In genomic region chr4:105137460-105137859, GRCh38 we compare ENCODE assay signal across 24 cellular contexts.
"Had no signal": no experiment of that assay in that cellular context is flagged by ENCODE, and none has a peak within 500 bp of the region (broad histone marks: within the 10 kb centered on the region; RNA-seq: fewer than 3 reads in every experiment).

No MANE protein-coding gene starts in this region.

- H3K4me3 ChIP-seq: gastrocnemius medialis, left ventricle myocardium inferior, lung, ovary, right lobe of liver, SJSA1, suprapubic skin, tibial artery, upper lobe of right lung had no signal

- H3K9me3 Mint-ChIP-seq: activated CD4-positive, alpha-beta memory T cell treated with anti-CD3 and anti-CD28 coated beads, Interleukin-2, amount 10 ng/mL, durations not matched to agents 7 days and 5 days; activated CD4-positive, alpha-beta T cell treated with anti-CD3 and anti-CD28 coated beads, Interleukin-2, amount 10 ng/mL, durations not matched to agents 7 days and 5 days; activated naive CD4-positive, alpha-beta T cell treated with anti-CD3 and anti-CD28 coated beads, Interleukin-2, amount 10 ng/mL, durations not matched to agents 7 days and 5 days; nephron progenitor cell; WTC11 had no signal

- H3K4me1 ChIP-seq: gastrocnemius medialis, SJSA1, suprapubic skin, tibial artery, upper lobe of right lung had no signal

- H3K27ac Mint-ChIP-seq: activated CD4-positive, alpha-beta memory T cell treated with anti-CD3 and anti-CD28 coated beads, Interleukin-2, amount 10 ng/mL, durations not matched to agents 7 days and 5 days; activated CD4-positive, alpha-beta T cell treated with anti-CD3 and anti-CD28 coated beads, Interleukin-2, amount 10 ng/mL, durations not matched to agents 7 days and 5 days; activated CD8-positive, alpha-beta memory T cell treated with anti-CD3 and anti-CD28 coated beads, Interleukin-2, amount 10 ng/mL, durations not matched to agents 7 days and 5 days; activated naive CD4-positive, alpha-beta T cell treated with anti-CD3 and anti-CD28 coated beads, Interleukin-2, amount 10 ng/mL, durations not matched to agents 7 days and 5 days; nephron progenitor cell; progenitor cell of endocrine pancreas; WTC11 had no signal

- ATAC-seq: activated CD8-positive, alpha-beta memory T cell treated with anti-CD3 and anti-CD28 coated beads, Interleukin-2, amount 10 ng/mL, durations not matched to agents 7 days and 5 days; gastrocnemius medialis; upper lobe of right lung; WTC11 had no signal

- H3K4me1 Mint-ChIP-seq: nephron progenitor cell, WTC11 had no signal

- DNase-seq: activated CD4-positive, alpha-beta memory T cell treated with anti-CD3 and anti-CD28 coated beads, Interleukin-2, amount 10 ng/mL, durations not matched to agents 7 days and 5 days; activated CD4-positive, alpha-beta T cell treated with anti-CD3 and anti-CD28 coated beads, Interleukin-2, amount 10 ng/mL, durations not matched to agents 7 days and 5 days; activated CD8-positive, alpha-beta memory T cell treated with anti-CD3 and anti-CD28 coated beads, Interleukin-2, amount 10 ng/mL, durations not matched to agents 7 days and 5 days; activated naive CD4-positive, alpha-beta T cell treated with anti-CD3 and anti-CD28 coated beads, Interleukin-2, amount 10 ng/mL, durations not matched to agents 7 days and 5 days; anterior cingulate cortex; effector CD8-positive, alpha-beta T cell; gastrocnemius medialis; glutamatergic neuron; islet precursor cell; left ventricle myocardium inferior; mesendoderm; nephron progenitor cell; ovary; right lobe of liver; stimulated activated CD4-positive, alpha-beta T cell treated with anti-CD3 and anti-CD28 coated beads, Interleukin-4, amount 100 ng/mL, for 1 hour; tibial artery; upper lobe of right lung had no signal

- H3K9me3 ChIP-seq: gastrocnemius medialis, left ventricle myocardium inferior, ovary, right lobe of liver, SJSA1, suprapubic skin, tibial artery, upper lobe of right lung had no signal

- FAIRE-seq: colon, endometrium had no signal

- H3K27me3 ChIP-seq: gastrocnemius medialis, ovary, right lobe of liver, SJSA1, suprapubic skin, tibial artery, upper lobe of right lung had no signal

- H3K36me3 ChIP-seq: gastrocnemius medialis, left ventricle myocardium inferior, ovary, right lobe of liver, SJSA1, suprapubic skin, tibial artery, upper lobe of right lung had no signal

- H3K36me3 Mint-ChIP-seq: activated CD8-positive, alpha-beta memory T cell treated with anti-CD3 and anti-CD28 coated beads, Interleukin-2, amount 10 ng/mL, durations not matched to agents 7 days and 5 days; activated naive CD4-positive, alpha-beta T cell treated with anti-CD3 and anti-CD28 coated beads, Interleukin-2, amount 10 ng/mL, durations not matched to agents 7 days and 5 days; WTC11 had no signal

- H3K4me3 Mint-ChIP-seq: activated CD4-positive, alpha-beta memory T cell treated with anti-CD3 and anti-CD28 coated beads, Interleukin-2, amount 10 ng/mL, durations not matched to agents 7 days and 5 days; activated CD4-positive, alpha-beta T cell treated with anti-CD3 and anti-CD28 coated beads, Interleukin-2, amount 10 ng/mL, durations not matched to agents 7 days and 5 days; activated CD8-positive, alpha-beta memory T cell treated with anti-CD3 and anti-CD28 coated beads, Interleukin-2, amount 10 ng/mL, durations not matched to agents 7 days and 5 days; activated naive CD4-positive, alpha-beta T cell treated with anti-CD3 and anti-CD28 coated beads, Interleukin-2, amount 10 ng/mL, durations not matched to agents 7 days and 5 days; nephron progenitor cell; WTC11 had no signal

- H3K27ac ChIP-seq: gastrocnemius medialis, left ventricle myocardium inferior, ovary, right lobe of liver, SJSA1, suprapubic skin, tibial artery, upper lobe of right lung had no signal

- H3K27me3 Mint-ChIP-seq: activated CD4-positive, alpha-beta memory T cell treated with anti-CD3 and anti-CD28 coated beads, Interleukin-2, amount 10 ng/mL, durations not matched to agents 7 days and 5 days; activated CD4-positive, alpha-beta T cell treated with anti-CD3 and anti-CD28 coated beads, Interleukin-2, amount 10 ng/mL, durations not matched to agents 7 days and 5 days; activated CD8-positive, alpha-beta memory T cell treated with anti-CD3 and anti-CD28 coated beads, Interleukin-2, amount 10 ng/mL, durations not matched to agents 7 days and 5 days; activated naive CD4-positive, alpha-beta T cell treated with anti-CD3 and anti-CD28 coated beads, Interleukin-2, amount 10 ng/mL, durations not matched to agents 7 days and 5 days; progenitor cell of endocrine pancreas had no signal
